In the genomic region with DNA sequence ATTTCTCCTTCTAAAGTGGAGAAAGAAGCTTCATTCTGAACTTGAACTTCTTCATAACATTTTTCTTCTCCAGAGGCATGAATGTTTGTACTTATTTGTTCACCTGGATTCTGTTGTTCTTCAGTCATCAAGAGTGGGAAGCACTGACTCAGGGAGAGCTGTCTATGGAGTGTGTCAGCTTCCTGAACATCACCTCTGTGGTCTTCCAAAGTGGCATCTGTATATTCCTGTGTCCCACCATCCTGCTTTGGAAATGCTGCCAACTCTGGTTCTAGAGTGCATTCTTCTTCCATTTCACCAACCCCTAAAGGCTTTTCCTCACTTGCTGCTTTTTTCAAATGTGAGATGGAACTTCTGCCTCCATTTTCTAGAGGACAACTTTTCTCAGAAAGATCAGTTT, we compare ENCODE assay signal across 29 cellular contexts. TPM values are rescaled to one million over a fixed set of nuclear protein-coding genes. Genes with fewer than 3 reads are reported as not detected.
DNase-seq lines count a peak whose midpoint lies in the region; ATAC-seq, FAIRE-seq and TF ChIP-seq lines count a peak whose summit lies in the region.
"Had no signal": no experiment of that assay in that cellular context is flagged by ENCODE, and none has a peak within 500 bp of the region (broad histone marks: within the 10 kb centered on the region; RNA-seq: fewer than 3 reads in every experiment).

No MANE protein-coding gene starts in this region.

- H3K9me1 ChIP-seq in keratinocyte (ENCODE audit: control insufficient read depth, extremely low read depth, insufficient read depth, low read length), result no peaks in the 10 kb centered on the region

- FAIRE-seq in bronchial epithelial cell (lab: Jason Lieb, UNC) (no peak), keratinocyte (lab: Jason Lieb, UNC) (peak; percentile 96)
- FAIRE-seq: D721Med, GM12891, H54, pancreas had no signal

- DNase-seq in Daoy (ENCODE audit: low read depth), result peak; percentile 37
- peak; percentile 14 for DNase-seq in LHCN-M2 (ENCODE audit: low read depth)
- DNase-seq in bronchial epithelial cell (ENCODE audit: low read depth), result peak; percentile 88
- DNase-seq in keratinocyte (ENCODE audit: low read depth, low spot score), result no peak
- no peak for DNase-seq in NCI-H1417 treated with DMSO at 0.1 percent for 48 hours (lab: John Stamatoyannopoulos, UW)
- DNase-seq in occipital lobe (lab: John Stamatoyannopoulos, UW), result no peak
- DNase-seq in stimulated activated effector memory CD8-positive, alpha-beta T cell treated with anti-CD3 and anti-CD28 coated beads, Interleukin-12 subunit alpha, Interleukin-12 subunit beta, amount 100 ng/mL, for 72 hours (ENCODE audit: low spot score in 2 of 2), result no peak
- DNase-seq: activated CD4-positive, alpha-beta T cell treated with anti-CD3 and anti-CD28 coated beads for 36 hours; activated CD8-positive, alpha-beta T cell treated with anti-CD3 and anti-CD28 coated beads, Interleukin-2, amount 10 ng/mL, durations not matched to agents 7 days and 5 days; amniotic stem cell; CD4-positive, alpha-beta memory T cell; colonic mucosa; effector CD8-positive, alpha-beta T cell; Karpas-422; NCI-H146; NCI-H226; NCI-H526 treated with DMSO at 0.1 percent for 48 hours; pancreas; PC-9; SIG-M5; stimulated activated naive CD4-positive, alpha-beta T cell treated with Interleukin-2 at 50 U/mL for 16 hours had no signal

- H2AFZ ChIP-seq in keratinocyte (ENCODE audit: control insufficient read depth, low read length), result no peak overlapping the region
- H2AFZ ChIP-seq: PC-9 had no signal

- no peaks in the 10 kb centered on the region for H3K9me3 Mint-ChIP-seq in stimulated activated effector memory CD8-positive, alpha-beta T cell treated with anti-CD3 and anti-CD28 coated beads, Interleukin-12 subunit alpha, Interleukin-12 subunit beta, amount 100 ng/mL, for 72 hours
- H3K9me3 Mint-ChIP-seq: activated T-helper 17 cell treated with anti-CD3 and anti-CD28 coated beads, Interleukin-2, amount 50 U/mL, for 72 hours had no signal

- H3K27me3 ChIP-seq in bronchial epithelial cell (ENCODE audit: control insufficient read depth, insufficient read depth, low read length) (no peaks in the 10 kb centered on the region), keratinocyte (ENCODE audit: control insufficient read depth, extremely low read depth, insufficient read depth, low read length) (no peaks in the 10 kb centered on the region)
- H3K27me3 ChIP-seq: colonic mucosa, pancreas had no signal

- H3K9me3 ChIP-seq in keratinocyte (ENCODE audit: control insufficient read depth, low read depth, low read length), result no peaks in the 10 kb centered on the region
- H3K9me3 ChIP-seq: colonic mucosa, pancreas had no signal

- no peaks in the 10 kb centered on the region for H3K4me1 Mint-ChIP-seq in stimulated activated effector memory CD8-positive, alpha-beta T cell treated with anti-CD3 and anti-CD28 coated beads, Interleukin-12 subunit alpha, Interleukin-12 subunit beta, amount 100 ng/mL, for 72 hours
- H3K4me1 Mint-ChIP-seq: activated CD4-positive, alpha-beta T cell treated with anti-CD3 and anti-CD28 coated beads for 36 hours; activated naive CD4-positive, alpha-beta T cell treated with anti-CD3 and anti-CD28 coated beads, Interleukin-2, amount 50 U/mL, for 24 hours; activated T-helper 17 cell treated with anti-CD3 and anti-CD28 coated beads, Interleukin-2, amount 50 U/mL, for 72 hours; B cell; CD4-positive, alpha-beta memory T cell had no signal

- TF ChIP-seq CTCF in bronchial epithelial cell (IDR thresholded peaks at IDR 0.05; ENCODE audit: insufficient read depth, low read length, severe bottlenecking), result no peak
- no peak for TF ChIP-seq CTCF in keratinocyte (optimal IDR thresholded peaks at IDR 0.05 in 1 of 3, IDR thresholded peaks at IDR 0.05 in 1 of 3, conservative IDR thresholded peaks at IDR 0.05 in 1 of 3; ENCODE audit: extremely low read depth in 1 of 3, insufficient read depth in 2 of 3, low read length in 3 of 3)

- no peaks in the 10 kb centered on the region for H3K79me2 ChIP-seq in keratinocyte (ENCODE audit: control insufficient read depth, insufficient read depth, low read length)

- H4K20me1 ChIP-seq in keratinocyte (ENCODE audit: control insufficient read depth, extremely low read depth, insufficient read depth, low read length), result no peaks in the 10 kb centered on the region

- H3K9ac ChIP-seq in keratinocyte (ENCODE audit: control insufficient read depth, extremely low read depth, insufficient read depth, low read length), result no peak overlapping the region

- H3K36me3 ChIP-seq in bronchial epithelial cell (ENCODE audit: control insufficient read depth, insufficient read depth, low read length), result no peaks in the 10 kb centered on the region
- no peaks in the 10 kb centered on the region for H3K36me3 ChIP-seq in keratinocyte (ENCODE audit: control insufficient read depth in 2 of 2, extremely low read depth in 1 of 2, insufficient read depth in 2 of 2, low read length in 2 of 2)
- H3K36me3 ChIP-seq: colonic mucosa, pancreas had no signal

- H3K36me3 Mint-ChIP-seq in stimulated activated effector memory CD8-positive, alpha-beta T cell treated with anti-CD3 and anti-CD28 coated beads, Interleukin-12 subunit alpha, Interleukin-12 subunit beta, amount 100 ng/mL, for 72 hours, result no peaks in the 10 kb centered on the region

- H3K4me2 ChIP-seq in keratinocyte (ENCODE audit: control insufficient read depth, extremely low read depth, insufficient read depth, low read depth, low read length), result no peak overlapping the region
- H3K4me2 ChIP-seq: PC-9, smooth muscle cell had no signal

- no peak overlapping the region for H3K4me3 Mint-ChIP-seq in stimulated activated effector memory CD8-positive, alpha-beta T cell treated with anti-CD3 and anti-CD28 coated beads, Interleukin-12 subunit alpha, Interleukin-12 subunit beta, amount 100 ng/mL, for 72 hours
- H3K4me3 Mint-ChIP-seq: activated CD4-positive, alpha-beta T cell treated with anti-CD3 and anti-CD28 coated beads for 36 hours; activated CD8-positive, alpha-beta T cell treated with anti-CD3 and anti-CD28 coated beads, Interleukin-2, amount 10 ng/mL, durations not matched to agents 7 days and 5 days; activated naive CD4-positive, alpha-beta T cell treated with anti-CD3 and anti-CD28 coated beads, Interleukin-2, amount 50 U/mL, for 24 hours; activated T-helper 17 cell treated with anti-CD3 and anti-CD28 coated beads, Interleukin-2, amount 50 U/mL, for 72 hours; B cell; CD4-positive, alpha-beta memory T cell had no signal

- dilution Hi-C loops in keratinocyte (cut with MboI; ENCODE audit: extremely low pct_ligation_motif_present, low sequenced_read_pairs), result no loop called here

- H3K27ac ChIP-seq in keratinocyte (ENCODE audit: control insufficient read depth, insufficient read depth, low read length), result no peak overlapping the region
- H3K27ac ChIP-seq: colonic mucosa, HL-60, pancreas, PC-9 had no signal

- no peak overlapping the region for H3K27ac Mint-ChIP-seq in stimulated activated effector memory CD8-positive, alpha-beta T cell treated with anti-CD3 and anti-CD28 coated beads, Interleukin-12 subunit alpha, Interleukin-12 subunit beta, amount 100 ng/mL, for 72 hours
- H3K27ac Mint-ChIP-seq: activated CD4-positive, alpha-beta T cell treated with anti-CD3 and anti-CD28 coated beads for 36 hours; activated CD8-positive, alpha-beta T cell treated with anti-CD3 and anti-CD28 coated beads, Interleukin-2, amount 10 ng/mL, durations not matched to agents 7 days and 5 days; activated naive CD4-positive, alpha-beta T cell treated with anti-CD3 and anti-CD28 coated beads, Interleukin-2, amount 50 U/mL, for 24 hours; activated T-helper 17 cell treated with anti-CD3 and anti-CD28 coated beads, Interleukin-2, amount 50 U/mL, for 72 hours; B cell; CD4-positive, alpha-beta memory T cell had no signal

- no peaks in the 10 kb centered on the region for H3K4me1 ChIP-seq in keratinocyte (ENCODE audit: control insufficient read depth, extremely low read depth, insufficient read depth, low read length)
- H3K4me1 ChIP-seq: colonic mucosa, pancreas had no signal

- ATAC-seq in stimulated activated effector memory CD8-positive, alpha-beta T cell treated with anti-CD3 and anti-CD28 coated beads, Interleukin-12 subunit alpha, Interleukin-12 subunit beta, amount 100 ng/mL, for 72 hours, result no peak
- ATAC-seq: activated CD4-positive, alpha-beta T cell treated with anti-CD3 and anti-CD28 coated beads for 36 hours; activated CD8-positive, alpha-beta T cell treated with anti-CD3 and anti-CD28 coated beads, Interleukin-2, amount 10 ng/mL, durations not matched to agents 7 days and 5 days; activated T-helper 17 cell treated with anti-CD3 and anti-CD28 coated beads, Interleukin-2, amount 50 U/mL, for 72 hours; pancreas had no signal

- H3K4me3 ChIP-seq in bronchial epithelial cell (ENCODE audit: low read depth, low read length) (no peak overlapping the region), keratinocyte (ENCODE audit: control insufficient read depth in 2 of 3, extremely low read depth in 1 of 3, insufficient read depth in 2 of 3, low read depth in 1 of 3, low read length in 3 of 3) (no peak overlapping the region)
- H3K4me3 ChIP-seq: colonic mucosa, pancreas, PC-9, smooth muscle cell had no signal

RNA-seq across cellular contexts. Expression of gene TTN, which starts 59.5 kb away (rescaled TPM):
- under 0.01 TPM in 1 of 2 replicates, not detected in the other for total RNA-seq in Daoy (2014; rRNA removed; shearing (Covaris generic))
- 2.0 and 5.5 TPM in 2 replicates for total RNA-seq in LHCN-M2 (2014; rRNA removed)
- 0.38 TPM for polyA plus RNA-seq in LHCN-M2 (2012)
- under 0.01 TPM in 2 replicates for total RNA-seq in bronchial epithelial cell
- under 0.01 to 0.11 TPM (median 0.01 TPM) in 3 replicates for polyA plus RNA-seq in keratinocyte
- not detected for polyA plus RNA-seq in keratinocyte (2011; ENCODE audit: low read depth)
- 0.01 TPM in 1 of 2 replicates, not detected in the other for polyA plus RNA-seq in keratinocyte (2011; cell fraction: cytosol; rRNA removed)
- 0.01 and 0.04 TPM in 2 replicates for polyA plus RNA-seq in keratinocyte (2011; cell fraction: nucleus; rRNA removed)
- polyA plus RNA-seq in keratinocyte (2012; ENCODE audit: low replicate concordance), result 0.06 and 0.17 TPM in 2 replicates
- under 0.01 to 0.03 TPM in 2 of 3 replicates, not detected in the other for polyA minus RNA-seq in keratinocyte
- polyA minus RNA-seq in keratinocyte (2011; cell fraction: cytosol; rRNA and poly(A)+ RNA removed), result not detected
- polyA minus RNA-seq in keratinocyte (2011; cell fraction: nucleus; rRNA and poly(A)+ RNA removed), result under 0.01 and 0.08 TPM in 2 replicates
- total RNA-seq in occipital lobe, result 3.7 TPM
- total RNA-seq: PC-9, smooth muscle cell had no signal

Comparison
In these comparisons a context has a peak if more than half of its experiments do, and no peak if none do; other contexts are left out.
1. DNase-seq: peak in Daoy (single experiment), LHCN-M2 (single experiment) and bronchial epithelial cell (single experiment); none in keratinocyte (single experiment), NCI-H1417 treated with DMSO at 0.1 percent for 48 hours (single experiment), occipital lobe (single experiment) and stimulated activated effector memory CD8-positive, alpha-beta T cell treated with anti-CD3 and anti-CD28 coated beads, Interleukin-12 subunit alpha, Interleukin-12 subunit beta, amount 100 ng/mL, for 72 hours (0 of 2).